ENCODE assay signal across 22 cellular contexts in the genomic region with DNA sequence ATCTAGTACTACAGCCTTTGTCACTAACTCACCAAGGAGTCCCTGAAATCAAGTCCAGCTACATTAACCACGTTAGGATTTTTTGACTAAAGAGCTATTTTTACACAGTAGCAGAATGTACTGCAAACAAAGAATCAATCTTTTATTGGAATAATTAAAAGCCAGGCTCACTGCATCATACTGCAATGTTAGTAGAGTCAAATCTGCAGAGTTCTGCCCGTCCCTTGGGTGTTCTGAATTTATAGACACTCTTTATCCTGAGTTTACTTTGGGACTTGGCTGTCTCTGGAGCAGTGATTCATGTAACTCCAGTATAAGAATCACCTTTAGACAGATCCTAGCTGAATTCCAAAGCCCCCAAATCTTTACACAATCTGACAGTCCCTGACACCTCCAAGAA.
"Had no signal": no experiment of that assay in that cellular context is flagged by ENCODE, and none has a peak within 500 bp of the region (broad histone marks: within the 10 kb centered on the region; RNA-seq: fewer than 3 reads in every experiment).

No MANE protein-coding gene starts in this region.

- H3K27me3 ChIP-seq: colonic mucosa, esophagus squamous epithelium, gastrocnemius medialis, heart right ventricle, left lung had no signal

- H3K27ac ChIP-seq: colonic mucosa, epithelial cell of prostate, esophagus squamous epithelium, gastrocnemius medialis, heart right ventricle, left lung, lower lobe of right lung had no signal

- H3K4me1 ChIP-seq: colonic mucosa, esophagus squamous epithelium, gastrocnemius medialis, heart right ventricle, left lung, lower lobe of right lung had no signal

- H3K9me3 ChIP-seq: colonic mucosa, esophagus squamous epithelium, gastrocnemius medialis, left lung, lower lobe of right lung had no signal

- ATAC-seq: effector memory CD8-positive, alpha-beta T cell; esophagus mucosa; gastrocnemius medialis; heart right ventricle; left cardiac atrium; left lung; left ventricle myocardium superior; lower lobe of right lung had no signal

- H3K36me3 ChIP-seq: colonic mucosa, esophagus squamous epithelium, gastrocnemius medialis, heart right ventricle, left lung, lower lobe of right lung had no signal

- H3K4me3 ChIP-seq: colonic mucosa, esophagus squamous epithelium, gastrocnemius medialis, heart right ventricle, left lung, lower lobe of right lung had no signal

- DNase-seq: colonic mucosa; cortex of kidney; effector CD8-positive, alpha-beta T cell; effector memory CD8-positive, alpha-beta T cell; endodermal cell; erythroblast; esophagus squamous epithelium; foreskin fibroblast; foreskin melanocyte; gastrocnemius medialis; glutamatergic neuron; head of caudate nucleus; heart right ventricle; hippocampal formation; left cardiac atrium; left lung; left ventricle myocardium superior; lower lobe of right lung; mesenchymal stem cell; midbrain had no signal
